Comparison of ENCODE assay signal across 9 cellular contexts in the genomic region with DNA sequence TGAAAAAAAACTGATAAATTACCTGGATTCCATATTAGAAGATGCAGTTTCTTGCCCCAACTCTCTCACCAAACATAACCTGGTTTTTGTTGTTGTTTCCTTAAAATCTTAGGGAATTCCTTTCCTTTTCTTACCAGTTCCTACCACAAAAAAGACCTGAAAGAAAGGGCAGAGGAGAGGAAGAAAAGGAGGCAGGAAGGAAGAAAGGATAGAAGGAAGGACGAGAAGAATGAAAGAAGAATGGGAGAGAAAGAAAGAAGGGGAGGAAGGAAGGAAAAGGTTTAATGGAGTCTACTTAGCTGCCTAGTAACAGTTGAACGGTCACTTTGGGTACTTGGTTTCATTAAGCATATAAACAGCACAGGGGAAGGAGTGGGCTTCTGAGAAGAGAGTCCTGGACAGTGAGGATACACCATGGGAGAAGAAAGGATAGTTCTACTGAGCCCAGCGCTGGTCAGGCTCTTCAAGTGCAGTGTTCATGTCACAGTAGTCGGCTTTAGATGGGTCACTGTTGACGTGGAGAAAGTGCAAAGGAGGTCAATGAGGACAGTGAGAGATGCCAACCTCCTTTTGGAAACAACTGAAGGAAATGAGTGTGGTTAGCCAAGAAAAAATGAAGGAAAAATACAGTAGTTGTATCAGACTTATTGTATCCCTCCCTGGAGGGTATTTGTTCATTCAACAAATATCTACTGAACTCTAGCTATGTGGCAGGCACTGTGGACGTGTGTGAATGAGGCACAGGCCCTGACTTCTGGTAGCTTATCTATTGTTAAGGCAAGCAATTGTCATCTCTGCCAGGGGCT. TPM values are rescaled to one million over a fixed set of nuclear protein-coding genes. Genes with fewer than 3 reads are reported as not detected.
DNase-seq lines count a peak whose midpoint lies in the region; ATAC-seq and TF ChIP-seq lines count a peak whose summit lies in the region.
"Had no signal": no experiment of that assay in that cellular context is flagged by ENCODE, and none has a peak within 500 bp of the region (broad histone marks: within the 10 kb centered on the region; RNA-seq: fewer than 3 reads in every experiment).

No MANE protein-coding gene starts in this region.

- H3K79me1 ChIP-seq in trophoblast cell (ENCODE audit: low read length): peaks cover 14% of the 10 kb centered on the region

- H3K27ac ChIP-seq in trophoblast cell (ENCODE audit: low read depth, low read length): peak overlapping the region; percentile 98

- H3K79me2 ChIP-seq in trophoblast cell (ENCODE audit: control insufficient read depth, insufficient read depth, low read length, poor library complexity): peaks cover 8% of the 10 kb centered on the region

- H2BK12ac ChIP-seq in trophoblast cell (ENCODE audit: low read length): peak overlapping the region; percentile 78

- peak overlapping the region; percentile 38 for H2AK5ac ChIP-seq in trophoblast cell (ENCODE audit: low read length)

- H3K36me3 ChIP-seq in trophoblast cell (ENCODE audit: control insufficient read depth in 1 of 2, insufficient read depth in 2 of 2, low read length in 2 of 2): no peaks in the 10 kb centered on the region

- WGBS in trophoblast cell (ENCODE audit: extremely low coverage, insufficient coverage, insufficient read length): 100% methylated on average over 1 of the region's 6 CpGs

- H2BK5ac ChIP-seq in trophoblast cell (ENCODE audit: low read depth, low read length, poor library complexity): peak overlapping the region; percentile 86

- H3K27me3 ChIP-seq in trophoblast cell (ENCODE audit: insufficient read depth, low read length): no peaks in the 10 kb centered on the region

- H3K18ac ChIP-seq in trophoblast cell (ENCODE audit: low read length): peak overlapping the region; percentile 29

- TF ChIP-seq CTCF in epithelial cell of esophagus (IDR thresholded peaks at IDR 0.05; ENCODE audit: insufficient read depth, low read depth, low read length, missing control alignments): no peak

- H4K12ac ChIP-seq in trophoblast cell (ENCODE audit: low read depth, low read length): peak overlapping the region; percentile 16

- peak overlapping the region; percentile 82 for H3K14ac ChIP-seq in trophoblast cell (ENCODE audit: low read length)

- H2BK120ac ChIP-seq in trophoblast cell (ENCODE audit: insufficient read depth, low read length, poor library complexity): peak overlapping the region; percentile 84

- H4K8ac ChIP-seq in trophoblast cell (ENCODE audit: low read depth, low read length): peak overlapping the region; percentile 14

- peak overlapping the region; percentile 56 for H3K4ac ChIP-seq in trophoblast cell (ENCODE audit: low read depth, low read length)

- H3K9me3 ChIP-seq in trophoblast cell (ENCODE audit: insufficient read depth, low read depth, low read length): no peaks in the 10 kb centered on the region

- H3K23ac ChIP-seq in trophoblast cell (ENCODE audit: low read length): no peak overlapping the region

- H3K4me2 ChIP-seq in trophoblast cell (ENCODE audit: low read length): no peak overlapping the region

- ATAC-seq in GM19395 (IDR thresholded peaks at IDR 0.05; ENCODE audit: unreplicated experiment): no peak

- no peak overlapping the region for H3K9ac ChIP-seq in trophoblast cell (ENCODE audit: low read length)

- no peak overlapping the region for H3K4me3 ChIP-seq in epithelial cell of esophagus (ENCODE audit: low read length)
- no peak overlapping the region for H3K4me3 ChIP-seq in trophoblast cell (ENCODE audit: low read depth, low read length)

- peak overlapping the region; percentile 81 for H4K91ac ChIP-seq in trophoblast cell (ENCODE audit: low read depth, low read length)

- H3K4me1 ChIP-seq in trophoblast cell (ENCODE audit: control insufficient read depth in 1 of 2, insufficient read depth in 2 of 2, low read length in 2 of 2): peaks cover 7 to 19% of the 10 kb centered on the region in 2 experiments

- no peak overlapping the region for H2AFZ ChIP-seq in trophoblast cell (ENCODE audit: insufficient read depth, low read length, poor library complexity)

- DNase-seq in ELR (ENCODE audit: low read depth) (peak; percentile 43), RPMI7951 (ENCODE audit: low read depth) (peak; percentile 38), epithelial cell of esophagus (ENCODE audit: low read depth) (peak; percentile 18), trophoblast cell (peak; percentile 85 to 93), NCI-H1105 (lab: John Stamatoyannopoulos, UW) (no peak), AML-193 (lab: John Stamatoyannopoulos, UW) (no peak), NCI-H1436 treated with DMSO at 0.1 percent for 48 hours (lab: John Stamatoyannopoulos, UW) (no peak)
- DNase-seq: HCEC 1CT had no signal

RNA-seq across cellular contexts. Expression of gene CHIC2, which starts 1.1 kb away (rescaled TPM):
- total RNA-seq in RPMI7951 (2014; rRNA removed; shearing (Covaris generic)): 22.1 and 28.3 TPM in 2 replicates
- 19.9 and 20.4 TPM in 2 replicates for polyA plus RNA-seq in trophoblast cell (2013)

RNA-seq across cellular contexts. Expression of gene GSX2, which starts 34.5 kb away (rescaled TPM):
- not detected in 2 replicates for total RNA-seq in RPMI7951 (2014; rRNA removed; shearing (Covaris generic))
- 0.07 and 0.10 TPM in 2 replicates for polyA plus RNA-seq in trophoblast cell (2013)

Comparison
In these comparisons a context has a peak if more than half of its experiments do, and no peak if none do; other contexts are left out.
1. DNase-seq: peak in ELR (single experiment), RPMI7951 (single experiment), epithelial cell of esophagus (single experiment) and trophoblast cell (2 of 2); none in NCI-H1105 (single experiment), AML-193 (0 of 2) and NCI-H1436 treated with DMSO at 0.1 percent for 48 hours (single experiment).